ENCODE assay signal across 11 cellular contexts in the genomic region with DNA sequence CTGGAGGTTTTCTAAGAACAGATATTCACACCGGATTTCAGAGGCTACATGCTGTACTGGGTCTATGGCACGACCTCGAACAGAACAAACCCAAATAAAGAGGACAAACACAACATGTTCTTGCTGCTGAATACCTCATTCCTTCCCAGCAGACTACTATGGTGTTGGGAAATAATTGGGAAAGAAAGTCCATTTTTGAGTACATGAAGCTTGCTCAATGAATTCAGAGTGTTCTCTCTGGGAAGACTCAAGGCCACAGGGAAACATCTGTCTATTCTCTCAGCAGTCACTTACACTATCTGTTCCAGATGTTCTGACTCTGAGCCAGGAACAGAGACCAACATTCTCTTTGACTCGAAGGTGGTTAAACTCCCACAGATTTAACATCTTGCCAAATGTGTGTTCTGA. TPM values are rescaled to one million over a fixed set of nuclear protein-coding genes. Genes with fewer than 3 reads are reported as not detected.
DNase-seq lines count a peak whose midpoint lies in the region; ATAC-seq and TF ChIP-seq lines count a peak whose summit lies in the region.
"Had no signal": no experiment of that assay in that cellular context is flagged by ENCODE, and none has a peak within 500 bp of the region (broad histone marks: within the 10 kb centered on the region; RNA-seq: fewer than 3 reads in every experiment).

No MANE protein-coding gene starts in this region.

- H3K9ac ChIP-seq in rectal smooth muscle tissue (ENCODE audit: low read length): no peak overlapping the region
- H3K9ac ChIP-seq: BLaER1 had no signal

- ATAC-seq in heart right ventricle: peak; percentile 69 to 90 (median 86)
- no peak for ATAC-seq in HG02970 (IDR thresholded peaks at IDR 0.05; ENCODE audit: low FRiP score, unreplicated experiment)
- ATAC-seq: activated CD8-positive, alpha-beta T cell treated with anti-CD3 and anti-CD28 coated beads for 36 hours had no signal

- DNase-seq in AG10803 (ENCODE audit: low read depth) (peak; percentile 99), ascending aorta (ENCODE audit: low spot score in 2 of 2) (no peak), heart right ventricle (peak in 1 of 2 donors; percentile 66), NCI-H1092 (lab: John Stamatoyannopoulos, UW) (no peak), MG63 (no peak)
- no peak for DNase-seq in activated CD4-positive, alpha-beta T cell treated with anti-CD3 and anti-CD28 coated beads, Interleukin-2, amount 50 U/mL, for 48 hours
- DNase-seq: activated CD8-positive, alpha-beta T cell treated with anti-CD3 and anti-CD28 coated beads for 36 hours; NCI-H1048 had no signal

- H3K4me3 ChIP-seq in AG10803 (ENCODE audit: low read length) (no peak overlapping the region), ascending aorta (no peak overlapping the region), heart right ventricle (no peak overlapping the region), rectal smooth muscle tissue (ENCODE audit: low read length) (no peak overlapping the region), MG63 (no peak overlapping the region)
- H3K4me3 ChIP-seq: BLaER1 had no signal

- no peak for TF ChIP-seq CTCF in AG10803 (conservative IDR thresholded peaks at IDR 0.05; ENCODE audit: low read length)
- no peak for TF ChIP-seq CTCF in ascending aorta (IDR thresholded peaks at IDR 0.05)
- no peak for TF ChIP-seq CTCF in heart right ventricle (IDR thresholded peaks at IDR 0.05)

- H3K4me1 ChIP-seq in ascending aorta (peaks cover 0 to 34% of the 10 kb centered on the region in 2 donors), heart right ventricle (peaks cover 5 to 85% (median 66%) of the 10 kb centered on the region in 9 donors), rectal smooth muscle tissue (ENCODE audit: control insufficient read depth, insufficient read depth, low read length) (peaks cover 9% of the 10 kb centered on the region)
- H3K4me1 ChIP-seq: BLaER1 had no signal

- H3K36me3 ChIP-seq in ascending aorta (peaks cover 17 to 51% of the 10 kb centered on the region in 2 donors), heart right ventricle (peaks cover 0 to 71% (median 15%) of the 10 kb centered on the region in 9 donors), rectal smooth muscle tissue (ENCODE audit: control insufficient read depth, insufficient read depth, low read length) (peaks cover 22% of the 10 kb centered on the region), MG63 (peaks cover 3% of the 10 kb centered on the region)
- H3K36me3 ChIP-seq: BLaER1 had no signal

- H3K27ac ChIP-seq in ascending aorta: peak overlapping the region; percentile 67 to 95
- peak overlapping the region; percentile 23 to 81 (median 58) for H3K27ac ChIP-seq in heart right ventricle
- H3K27ac ChIP-seq in rectal smooth muscle tissue (ENCODE audit: low read depth, low read length): peak overlapping the region; percentile 80
- H3K27ac ChIP-seq: BLaER1 had no signal

- H3K27me3 ChIP-seq in ascending aorta: no peaks in the 10 kb centered on the region
- H3K27me3 ChIP-seq in heart right ventricle: no peaks in the 10 kb centered on the region
- no peaks in the 10 kb centered on the region for H3K27me3 ChIP-seq in rectal smooth muscle tissue (ENCODE audit: control insufficient read depth, insufficient read depth, low read length)
- no peaks in the 10 kb centered on the region for H3K27me3 ChIP-seq in MG63
- H3K27me3 ChIP-seq: BLaER1 had no signal

- H3K9me3 ChIP-seq in ascending aorta (peaks cover 0 to 14% of the 10 kb centered on the region in 2 donors), heart right ventricle (no peaks in the 10 kb centered on the region), MG63 (no peaks in the 10 kb centered on the region)
- H3K9me3 ChIP-seq: BLaER1 had no signal

- intact Hi-C loops in ascending aorta (cut with DNase I): loop anchor here (2.0 kb wide), 1 partner anchor 17 kb away; no protein-coding TSS in a partner anchor
- intact Hi-C loops in heart right ventricle (cut with DNase I): loop anchor here in 1 of 10 donors (2.0 kb wide), 1 partner anchor 29 kb away; no protein-coding TSS in a partner anchor

- WGBS in heart right ventricle, 2 donors: 28 to 41% methylated on average over 4 of the region's 4 CpGs

RNA-seq across cellular contexts. Expression of gene LAMB1, which starts 30.9 kb away (rescaled TPM):
- total RNA-seq in ascending aorta (198 TPM), heart right ventricle (10 to 100 TPM; 33.3 to 84.8 (median 52.7) TPM)
- polyA plus RNA-seq in heart right ventricle: 100 to 1,000 TPM in 1 of 2 donors, 10 to 100 TPM in 1; 84.0 to 145 TPM
- total RNA-seq in MG63 (2014; rRNA removed; shearing (Covaris generic); ENCODE audit: low replicate concordance): 18.9 and 22.7 TPM in 2 replicates
